Comparison of ENCODE assay signal across 12 cellular contexts in the genomic region with DNA sequence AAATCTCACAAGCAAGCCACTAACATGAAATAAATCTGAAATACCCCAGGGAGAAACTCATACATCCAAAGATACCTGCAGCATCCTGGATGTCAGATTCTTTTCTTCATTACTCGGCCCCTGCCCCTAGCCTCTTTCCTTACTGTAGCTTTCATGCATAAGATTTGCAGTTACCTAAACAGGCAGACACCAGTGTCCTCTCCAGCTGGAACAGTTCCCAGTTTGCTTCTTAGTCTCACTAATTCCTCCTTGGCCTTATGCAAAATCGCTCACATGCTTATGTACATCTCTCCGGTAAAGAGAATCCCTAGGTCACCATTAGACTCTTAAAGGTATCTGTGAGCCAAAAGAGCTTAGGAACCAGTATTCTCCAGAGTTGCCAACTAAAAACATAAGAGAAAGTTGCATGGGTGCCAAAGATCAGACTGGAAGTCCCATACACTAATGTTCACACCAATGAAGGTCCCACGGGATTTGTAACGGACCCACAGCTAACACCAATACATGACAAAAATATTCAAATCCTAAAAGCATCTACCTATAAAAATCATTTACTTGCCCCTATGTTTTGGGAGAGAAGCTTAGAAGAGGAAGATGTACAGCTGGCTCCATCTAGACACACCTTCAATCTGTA.
DNase-seq lines count a peak whose midpoint lies in the region; ATAC-seq lines count a peak whose summit lies in the region.
"Had no signal": no experiment of that assay in that cellular context is flagged by ENCODE, and none has a peak within 500 bp of the region (broad histone marks: within the 10 kb centered on the region; RNA-seq: fewer than 3 reads in every experiment).

No MANE protein-coding gene starts in this region.

- no peak for DNase-seq in activated naive CD4-positive, alpha-beta T cell treated with anti-CD3 and anti-CD28 coated beads, Interleukin-2, amount 50 U/mL, for 16 hours
- DNase-seq in NCI-H69 (lab: John Stamatoyannopoulos, UW) (peak; percentile 16), anterior cingulate cortex (lab: John Stamatoyannopoulos, UW) (no peak), NOMO-1 treated with DMSO at 0.1 percent for 48 hours (lab: John Stamatoyannopoulos, UW; ENCODE audit: unreplicated experiment) (no peak)
- DNase-seq in effector memory CD8-positive, alpha-beta T cell, result no peak
- no peak for DNase-seq in stimulated activated naive CD8-positive, alpha-beta T cell treated with anti-CD3 and anti-CD28 coated beads, Interleukin-15, amount 100 ng/mL, for 72 hours
- DNase-seq: activated CD4-positive, alpha-beta T cell treated with anti-CD3 and anti-CD28 coated beads, Interleukin-2, amount 50 U/mL, for 1 hour; cortex of kidney; IMR-90; SW 1271 had no signal

- no peaks in the 10 kb centered on the region for H3K27me3 Mint-ChIP-seq in activated naive CD4-positive, alpha-beta T cell treated with anti-CD3 and anti-CD28 coated beads, Interleukin-2, amount 50 U/mL, for 24 hours
- no peaks in the 10 kb centered on the region for H3K27me3 Mint-ChIP-seq in effector memory CD8-positive, alpha-beta T cell
- H3K27me3 Mint-ChIP-seq in stimulated activated naive CD8-positive, alpha-beta T cell treated with anti-CD3 and anti-CD28 coated beads, Interleukin-15, amount 100 ng/mL, for 72 hours, result no peaks in the 10 kb centered on the region

- H3K9me3 Mint-ChIP-seq in activated naive CD4-positive, alpha-beta T cell treated with anti-CD3 and anti-CD28 coated beads, Interleukin-2, amount 50 U/mL, for 24 hours, result no peaks in the 10 kb centered on the region
- no peaks in the 10 kb centered on the region for H3K9me3 Mint-ChIP-seq in effector memory CD8-positive, alpha-beta T cell
- peaks cover 0 to 4% of the 10 kb centered on the region in 2 donors for H3K9me3 Mint-ChIP-seq in stimulated activated naive CD8-positive, alpha-beta T cell treated with anti-CD3 and anti-CD28 coated beads, Interleukin-15, amount 100 ng/mL, for 72 hours

- H3K4me3 Mint-ChIP-seq in activated naive CD4-positive, alpha-beta T cell treated with anti-CD3 and anti-CD28 coated beads, Interleukin-2, amount 50 U/mL, for 24 hours, result no peak overlapping the region
- H3K4me3 Mint-ChIP-seq in effector memory CD8-positive, alpha-beta T cell, result peak overlapping the region in 1 of 2 donors; percentile 60
- H3K4me3 Mint-ChIP-seq in stimulated activated naive CD8-positive, alpha-beta T cell treated with anti-CD3 and anti-CD28 coated beads, Interleukin-15, amount 100 ng/mL, for 72 hours, result peak overlapping the region; percentile 55 to 62

- ATAC-seq in effector memory CD8-positive, alpha-beta T cell (replicated peaks), result no peak
- ATAC-seq in stimulated activated naive CD8-positive, alpha-beta T cell treated with anti-CD3 and anti-CD28 coated beads, Interleukin-15, amount 100 ng/mL, for 72 hours, result no peak
- ATAC-seq in GM18511 (IDR thresholded peaks at IDR 0.05; ENCODE audit: unreplicated experiment), result no peak

- H3K27ac Mint-ChIP-seq in activated naive CD4-positive, alpha-beta T cell treated with anti-CD3 and anti-CD28 coated beads, Interleukin-2, amount 50 U/mL, for 24 hours, result peak overlapping the region; percentile 85
- peak overlapping the region; percentile 38 to 89 for H3K27ac Mint-ChIP-seq in effector memory CD8-positive, alpha-beta T cell
- H3K27ac Mint-ChIP-seq in stimulated activated naive CD8-positive, alpha-beta T cell treated with anti-CD3 and anti-CD28 coated beads, Interleukin-15, amount 100 ng/mL, for 72 hours, result peak overlapping the region; percentile 94 to 97

- peaks cover 35% of the 10 kb centered on the region for H3K36me3 Mint-ChIP-seq in activated naive CD4-positive, alpha-beta T cell treated with anti-CD3 and anti-CD28 coated beads, Interleukin-2, amount 50 U/mL, for 24 hours
- H3K36me3 Mint-ChIP-seq in effector memory CD8-positive, alpha-beta T cell (ENCODE audit: insufficient read depth), result peaks cover 17% of the 10 kb centered on the region

- peaks cover 83% of the 10 kb centered on the region for H3K4me1 Mint-ChIP-seq in activated naive CD4-positive, alpha-beta T cell treated with anti-CD3 and anti-CD28 coated beads, Interleukin-2, amount 50 U/mL, for 24 hours
- H3K4me1 Mint-ChIP-seq in effector memory CD8-positive, alpha-beta T cell (ENCODE audit: low read depth in 2 of 2), result peaks cover 52 to 72% of the 10 kb centered on the region in 2 donors
- H3K4me1 Mint-ChIP-seq in stimulated activated naive CD8-positive, alpha-beta T cell treated with anti-CD3 and anti-CD28 coated beads, Interleukin-15, amount 100 ng/mL, for 72 hours, result peaks cover 92% of the 10 kb centered on the region
